11 cellular contexts compared by ENCODE assay signal in the genomic region with DNA sequence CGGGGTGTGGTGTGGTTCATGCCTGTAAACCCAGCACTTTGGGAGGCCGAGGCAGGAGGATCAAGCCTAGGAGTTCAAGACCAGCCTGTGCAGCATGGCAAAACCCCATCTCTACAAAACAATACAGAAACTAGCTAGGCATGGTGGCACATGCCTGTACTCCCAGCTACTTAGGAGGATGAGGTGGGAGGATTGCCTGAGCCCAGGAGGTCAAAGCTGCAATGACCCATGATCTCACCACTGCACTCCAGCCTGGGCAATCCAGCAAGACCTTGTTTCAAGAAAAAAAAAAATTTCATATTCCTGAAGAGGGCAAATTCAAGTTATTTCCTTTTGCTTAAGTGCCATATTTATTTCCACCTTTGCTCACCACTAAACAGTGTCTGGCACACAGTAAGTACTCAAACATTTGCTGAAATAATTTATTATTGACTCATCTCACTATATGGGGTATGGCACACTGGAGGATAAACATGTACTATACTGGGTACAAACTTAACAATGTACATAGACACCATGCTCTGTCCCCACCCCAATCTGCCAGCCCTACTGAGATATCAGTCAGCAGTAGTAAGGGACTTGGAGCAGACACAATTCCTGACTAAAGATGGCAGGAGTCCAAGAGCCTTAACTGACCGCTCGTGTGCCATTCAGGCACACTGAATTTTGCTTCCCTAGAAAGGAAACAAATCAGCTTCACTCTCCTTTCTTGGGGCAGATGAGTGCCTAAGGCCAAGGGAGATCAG. TPM values are rescaled to one million over a fixed set of nuclear protein-coding genes. Genes with fewer than 3 reads are reported as not detected.
A peak's percentile ranks its signal among the peaks of the same experiment; 100 is the strongest.
DNase-seq lines count a peak whose midpoint lies in the region; ATAC-seq and TF ChIP-seq lines count a peak whose summit lies in the region.
"Had no signal": no experiment of that assay in that cellular context is flagged by ENCODE, and none has a peak within 500 bp of the region (broad histone marks: within the 10 kb centered on the region; RNA-seq: fewer than 3 reads in every experiment).

No MANE protein-coding gene starts in this region.

- ATAC-seq in HG03442 (IDR thresholded peaks at IDR 0.05; ENCODE audit: unreplicated experiment) (no peak), GM21423 (IDR thresholded peaks at IDR 0.05; ENCODE audit: unreplicated experiment) (no peak)
- ATAC-seq: activated CD8-positive, alpha-beta T cell treated with anti-CD3 and anti-CD28 coated beads for 36 hours had no signal

- no peak overlapping the region for H3K4me3 ChIP-seq in prostate gland
- H3K4me3 ChIP-seq: thyroid gland had no signal

- TF ChIP-seq CTCF in prostate gland (IDR thresholded peaks at IDR 0.05), result no peak

- no peaks in the 10 kb centered on the region for H3K9me3 ChIP-seq in prostate gland
- H3K9me3 ChIP-seq: thyroid gland had no signal

- DNase-seq in G401 (ENCODE audit: low spot score), result peak; percentile 84
- peak; percentile 30 for DNase-seq in RKO (ENCODE audit: low spot score)
- DNase-seq in fibroblast of peridontal ligament (ENCODE audit: extremely low read depth), result peak; percentile 65
- peak; percentile 84 for DNase-seq in prostate gland (ENCODE audit: low spot score)
- no peak for DNase-seq in LoVo (ENCODE audit: low spot score)
- DNase-seq in SKM-1 treated with dmso at 0.1 percent for 144 hours (lab: John Stamatoyannopoulos, UW; ENCODE audit: unreplicated experiment), result no peak
- DNase-seq: activated CD8-positive, alpha-beta T cell treated with anti-CD3 and anti-CD28 coated beads for 36 hours; NCI-H1436 treated with DMSO at 0.1 percent for 48 hours; thyroid gland had no signal

- 52% methylated on average over 4 of the region's 4 CpGs for WGBS in prostate gland

- in situ Hi-C loops in G401 (cut with HindIII; ENCODE audit: low sequenced_read_pairs), result no loop called here

- peaks cover 14% of the 10 kb centered on the region for H3K4me1 ChIP-seq in prostate gland (replicated peaks)

- intact Hi-C loops in prostate gland (cut with DNase I), result no loop called here

- peak overlapping the region; percentile 51 to 97 for H3K27ac ChIP-seq in prostate gland
- H3K27ac ChIP-seq: thyroid gland had no signal

- TF ChIP-seq POLR2A in prostate gland (IDR thresholded peaks at IDR 0.05), result no peak

- H3K27me3 ChIP-seq in prostate gland (replicated peaks; ENCODE audit: insufficient read depth), result no peaks in the 10 kb centered on the region
- H3K27me3 ChIP-seq: thyroid gland had no signal

- H3K36me3 ChIP-seq in prostate gland, result no peaks in the 10 kb centered on the region

RNA-seq across cellular contexts. Expression of a gene that starts 15.5 kb away (rescaled TPM):
- 44.4 and 62.8 TPM in 2 replicates for total RNA-seq in G401 (2014; rRNA removed; shearing (Covaris generic))
- total RNA-seq in prostate gland, result 100 to 1,000 TPM; 175 to 252 TPM

RNA-seq across cellular contexts. Expression of a gene that starts 24.7 kb away (rescaled TPM):
- 2.6 and 3.3 TPM in 2 replicates for total RNA-seq in G401 (2014; rRNA removed; shearing (Covaris generic))
- 10 to 100 TPM; 74.4 to 97.1 TPM for total RNA-seq in prostate gland

RNA-seq across cellular contexts. Expression of a gene that starts 55.0 kb away (rescaled TPM):
- total RNA-seq in G401 (2014; rRNA removed; shearing (Covaris generic)), result 8.0 and 9.0 TPM in 2 replicates
- 10 to 100 TPM; 27.6 to 45.7 TPM for total RNA-seq in prostate gland

RNA-seq across cellular contexts. Expression of a gene that starts 57.7 kb away (rescaled TPM):
- total RNA-seq in G401 (2014; rRNA removed; shearing (Covaris generic)), result not detected in 2 replicates
- 10 to 100 TPM; 23.8 to 37.4 TPM for total RNA-seq in prostate gland
- total RNA-seq: activated CD8-positive, alpha-beta T cell treated with anti-CD3 and anti-CD28 coated beads for 36 hours had no signal

Comparison
In these comparisons a context has a peak if more than half of its experiments do, and no peak if none do; other contexts are left out.
1. DNase-seq: peak in G401 (single experiment), RKO (single experiment), fibroblast of peridontal ligament (single experiment) and prostate gland (single experiment); none in LoVo (single experiment) and SKM-1 treated with dmso at 0.1 percent for 144 hours (single experiment).
2. RNA of a gene that starts 24.7 kb away (total RNA-seq): 74.4 to 97.1 TPM in prostate gland; 2.6 to 3.3 TPM in G401; every median in the first group is over 10 times any median in the second.